In the genomic region with DNA sequence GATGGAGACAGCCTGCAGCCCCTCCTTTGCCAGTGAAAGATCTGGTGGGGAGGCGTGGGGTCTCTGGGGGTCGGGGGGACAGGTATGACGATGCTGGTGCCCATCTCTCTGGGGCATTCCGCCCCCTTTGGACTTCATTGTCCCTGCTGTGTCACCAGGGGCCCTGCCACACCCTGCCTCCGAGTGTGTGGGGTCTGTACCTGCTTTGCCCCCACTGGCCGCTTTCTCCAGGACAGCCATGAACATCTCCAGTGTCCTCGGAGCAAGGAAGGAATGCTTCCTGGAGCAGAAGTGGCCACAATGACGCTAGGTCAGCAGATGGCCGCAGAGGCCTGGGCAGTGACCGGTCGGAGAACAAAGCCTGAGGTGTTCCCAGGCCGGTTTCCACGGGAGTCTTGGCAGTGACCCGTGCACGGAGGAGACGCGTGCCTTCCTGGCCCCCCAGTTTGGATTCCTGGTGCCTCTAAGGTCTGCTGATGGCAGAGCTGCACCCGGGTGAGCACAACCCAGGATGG, we compare ENCODE assay signal across 16 cellular contexts. TPM values are rescaled to one million over a fixed set of nuclear protein-coding genes. Genes with fewer than 3 reads are reported as not detected.
DNase-seq lines count a peak whose midpoint lies in the region; ATAC-seq and TF ChIP-seq lines count a peak whose summit lies in the region.
"Had no signal": no experiment of that assay in that cellular context is flagged by ENCODE, and none has a peak within 500 bp of the region (broad histone marks: within the 10 kb centered on the region; RNA-seq: fewer than 3 reads in every experiment).

No MANE protein-coding gene starts in this region.

- no peak overlapping the region for H2BK12ac ChIP-seq in neuronal stem cell (ENCODE audit: low read length)

- H3K4me3 ChIP-seq in neuronal stem cell (ENCODE audit: low read length in 2 of 2): no peak overlapping the region
- no peak overlapping the region for H3K4me3 ChIP-seq in spleen
- H3K4me3 ChIP-seq: A549 had no signal

- POLR2A ChIA-PET in naive thymus-derived CD8-positive, alpha-beta T cell (lab: Charles Lee): no interaction called here

- peak overlapping the region; percentile 55 for H3K9ac ChIP-seq in neuronal stem cell (ENCODE audit: low read depth, low read length, poor library complexity)

- H3K9me3 Mint-ChIP-seq in naive thymus-derived CD8-positive, alpha-beta T cell: no peaks in the 10 kb centered on the region

- H3K27me3 ChIP-seq in neuronal stem cell (ENCODE audit: control insufficient read depth in 3 of 3, insufficient read depth in 3 of 3, low read depth in 1 of 3, low read length in 3 of 3): no peaks in the 10 kb centered on the region
- peaks cover 0 to 16% (median 0%) of the 10 kb centered on the region in 7 donors for H3K27me3 ChIP-seq in spleen (replicated peaks in 1 of 7)

- H2AK5ac ChIP-seq in neuronal stem cell (ENCODE audit: low read depth, low read length): no peak overlapping the region

- no peak for ATAC-seq in naive thymus-derived CD8-positive, alpha-beta T cell

- peak overlapping the region; percentile 84 for H3K4ac ChIP-seq in neuronal stem cell (ENCODE audit: low read length)

- no peak overlapping the region for H3K4me3 Mint-ChIP-seq in naive thymus-derived CD8-positive, alpha-beta T cell
- H3K4me3 Mint-ChIP-seq: CD14-positive monocyte; CD8-positive, alpha-beta memory T cell; HFFc6 had no signal

- H3K9me3 ChIP-seq in neuronal stem cell (replicated peaks in 1 of 2; ENCODE audit: control insufficient read depth in 2 of 2, insufficient read depth in 1 of 2, low read depth in 1 of 2, low read length in 2 of 2) (peaks cover 0 to 2% of the 10 kb centered on the region in 2 donors), spleen (no peaks in the 10 kb centered on the region)
- H3K9me3 ChIP-seq: A549, Caco-2 had no signal

- no CpG with 5 or more reads among the region's 18 CpGs for WGBS in neuronal stem cell (ENCODE audit: extremely low coverage in 2 of 2, insufficient read length in 2 of 2, insufficient replicate concordance in 1 of 2), 2 donors
- 68 to 82% (median 78%) methylated on average over 9 to 18 of the region's 18 CpGs for WGBS in spleen, 5 donors

- H3K27ac ChIP-seq in neuronal stem cell (replicated peaks; ENCODE audit: low read length): no peak overlapping the region
- peak overlapping the region in 5 of 8 donors; percentile 23 to 65 (median 27) for H3K27ac ChIP-seq in spleen
- H3K27ac ChIP-seq: A549 had no signal

- no peaks in the 10 kb centered on the region for H3K36me3 Mint-ChIP-seq in naive thymus-derived CD8-positive, alpha-beta T cell
- H3K36me3 Mint-ChIP-seq: CD14-positive monocyte; CD8-positive, alpha-beta memory T cell had no signal

- peak; percentile 7 for DNase-seq in iPS-NIHi7 (ENCODE audit: extremely low spot score)
- no peak for DNase-seq in neuronal stem cell (ENCODE audit: low spot score)
- DNase-seq in spleen: no peak
- no peak for DNase-seq in naive thymus-derived CD8-positive, alpha-beta T cell
- DNase-seq in NCI-H1105 treated with DMSO at 0.1 percent for 48 hours (lab: John Stamatoyannopoulos, UW): no peak
- no peak for DNase-seq in NCI-H1694 treated with DMSO at 0.1 percent for 48 hours (lab: John Stamatoyannopoulos, UW)
- no peak for DNase-seq in superior temporal gyrus (ENCODE audit: extremely low spot score)
- DNase-seq: CD8-positive, alpha-beta memory T cell; DND-41; GDM1; HCEC 1CT; HFFc6; IMR-90 had no signal

- H3K36me3 ChIP-seq in neuronal stem cell (replicated peaks in 1 of 2; ENCODE audit: control insufficient read depth in 2 of 2, insufficient read depth in 2 of 2, low read length in 2 of 2): no peaks in the 10 kb centered on the region
- H3K36me3 ChIP-seq in spleen: no peaks in the 10 kb centered on the region

- TF ChIP-seq POLR2A in spleen (IDR thresholded peaks at IDR 0.05): no peak

- H3K27ac Mint-ChIP-seq in naive thymus-derived CD8-positive, alpha-beta T cell: no peak overlapping the region
- H3K27ac Mint-ChIP-seq: CD14-positive monocyte, HFFc6 had no signal

- peak overlapping the region; percentile 20 for H2BK5ac ChIP-seq in neuronal stem cell (ENCODE audit: low read length)

- H3K18ac ChIP-seq in neuronal stem cell (ENCODE audit: low read length): no peak overlapping the region

- no peaks in the 10 kb centered on the region for H3K79me1 ChIP-seq in neuronal stem cell (ENCODE audit: low read depth, low read length)

- H2BK120ac ChIP-seq in neuronal stem cell (ENCODE audit: low read depth, low read length): no peak overlapping the region

- H2AFZ ChIP-seq in neuronal stem cell (ENCODE audit: low read length): peak overlapping the region; percentile 56

- H3K14ac ChIP-seq in neuronal stem cell (ENCODE audit: low read length): no peak overlapping the region

- peaks cover 0 to 1% (median 0%) of the 10 kb centered on the region in 5 donors for H3K27me3 Mint-ChIP-seq in naive thymus-derived CD8-positive, alpha-beta T cell

- H2BK15ac ChIP-seq in neuronal stem cell (ENCODE audit: low read length): peak overlapping the region; percentile 91

- peaks cover 0 to 4% of the 10 kb centered on the region in 2 donors for H3K4me1 ChIP-seq in neuronal stem cell (ENCODE audit: control insufficient read depth in 2 of 2, insufficient read depth in 1 of 2, low read depth in 1 of 2, low read length in 2 of 2)
- peaks cover 0 to 28% (median 10%) of the 10 kb centered on the region in 6 donors for H3K4me1 ChIP-seq in spleen
- H3K4me1 ChIP-seq: A549, Caco-2 had no signal

- no peak overlapping the region for H4K8ac ChIP-seq in neuronal stem cell (ENCODE audit: low read depth, low read length)

- H3K23ac ChIP-seq in neuronal stem cell (ENCODE audit: low read depth, low read length, poor library complexity): peak overlapping the region; percentile 58

- H3K4me1 Mint-ChIP-seq in naive thymus-derived CD8-positive, alpha-beta T cell: no peaks in the 10 kb centered on the region
- H3K4me1 Mint-ChIP-seq: CD14-positive monocyte; CD8-positive, alpha-beta memory T cell had no signal

- H3K4me2 ChIP-seq in neuronal stem cell (ENCODE audit: insufficient read depth, low read length, poor library complexity, severe bottlenecking): no peak overlapping the region
- H3K4me2 ChIP-seq: A549 had no signal

- no peak for TF ChIP-seq CTCF in spleen (IDR thresholded peaks at IDR 0.05 in 8 of 11, conservative IDR thresholded peaks at IDR 0.05 in 3 of 11)

- intact Hi-C loops in spleen (cut with DNase I; ENCODE audit: low total_unique reads): no loop called here

- no peak overlapping the region for H4K91ac ChIP-seq in neuronal stem cell (ENCODE audit: low read depth, low read length, poor library complexity)

RNA-seq across cellular contexts. Expression of a gene that starts 18.6 kb away (rescaled TPM):
- polyA plus RNA-seq in neuronal stem cell (2013, experiment 1 of 2): 11.6 TPM
- 12.2 TPM for polyA plus RNA-seq in neuronal stem cell (2013, experiment 2 of 2)
- 10 to 100 TPM; 62.2 to 83.2 (median 67.1) TPM for total RNA-seq in spleen
- polyA plus RNA-seq in spleen: 10 to 100 TPM in 1 of 3 donors, 1 to 10 TPM in 2; 6.0 to 10.4 (median 6.3) TPM
- 100 to 1,000 TPM in 1 of 2 experiments, 10 to 100 TPM in 1; 97.3 to 107 TPM for total RNA-seq in naive thymus-derived CD8-positive, alpha-beta T cell
- 10 to 100 TPM; 17.7 to 33.1 (median 22.8) TPM for polyA plus RNA-seq in naive thymus-derived CD8-positive, alpha-beta T cell
